In genomic region chr12:44342371-44342770, GRCh38 we compare ENCODE assay signal across 24 cellular contexts.
"Had no signal": no experiment of that assay in that cellular context is flagged by ENCODE, and none has a peak within 500 bp of the region (broad histone marks: within the 10 kb centered on the region; RNA-seq: fewer than 3 reads in every experiment).

No MANE protein-coding gene starts in this region.

- H3K9ac ChIP-seq: parathyroid adenoma had no signal

- H3K27me3 ChIP-seq: right atrium auricular region, right lobe of liver, stomach, testis, thyroid gland, transverse colon, upper lobe of left lung, vagina had no signal

- H3K27ac ChIP-seq: lower lobe of right lung, parathyroid adenoma, psoas muscle, right atrium auricular region, right lobe of liver, testis, thyroid gland, transverse colon, upper lobe of left lung, vagina had no signal

- H3K36me3 ChIP-seq: lower lobe of right lung, right atrium auricular region, right lobe of liver, stomach, thyroid gland, transverse colon, upper lobe of left lung, vagina had no signal

- DNase-seq: hypothalamus; immature natural killer cell; lower lobe of right lung; mammary epithelial cell; mesenchymal stem cell; naive thymus-derived CD8-positive, alpha-beta T cell; nucleus accumbens; psoas muscle; right lobe of liver; stimulated activated CD4-positive, alpha-beta T cell treated with anti-CD3 and anti-CD28 coated beads, Interleukin-12 subunit alpha, Interleukin-12 subunit beta, amount 100 ng/mL, for 4 hours; stimulated activated CD4-positive, alpha-beta T cell treated with anti-CD3 and anti-CD28 coated beads, Interleukin-15, amount 100 ng/mL, for 24 hours; stimulated activated CD4-positive, alpha-beta T cell treated with anti-CD3 and anti-CD28 coated beads, Interleukin-2, amount 100 ng/mL, for 24 hours; stimulated activated CD4-positive, alpha-beta T cell treated with anti-CD3 and anti-CD28 coated beads, Interleukin-4, amount 100 ng/mL, for 1 hour; stimulated activated naive B cell treated with anti-CD40 and anti-IgM and Interleukin-4, amounts not matched to agents 10 μg/mL and 1 μg/mL and 100 μg/mL, for 72 hours; stimulated activated naive CD8-positive, alpha-beta T cell treated with anti-CD3 and anti-CD28 coated beads, Interleukin-15, Interleukin-2, amounts not matched to agents 100 U/mL and 50 U/mL, for 24 hours; stomach; testis; thyroid gland; transverse colon; upper lobe of left lung had no signal

- H3K4me1 ChIP-seq: lower lobe of right lung, parathyroid adenoma, psoas muscle, right atrium auricular region, transverse colon, vagina had no signal

- H3K79me2 ChIP-seq: parathyroid adenoma had no signal

- FAIRE-seq: islet of Langerhans had no signal

- H3K9me3 ChIP-seq: lower lobe of right lung, psoas muscle, right atrium auricular region, right lobe of liver, stomach, testis, thyroid gland, transverse colon, upper lobe of left lung, vagina had no signal

- H3K4me3 ChIP-seq: lower lobe of right lung, psoas muscle, right atrium auricular region, right lobe of liver, stomach, testis, thyroid gland, transverse colon, upper lobe of left lung, vagina had no signal

- H2AFZ ChIP-seq: parathyroid adenoma had no signal

- ATAC-seq: lower lobe of right lung; naive thymus-derived CD8-positive, alpha-beta T cell; psoas muscle; right lobe of liver; stimulated activated naive B cell treated with anti-CD40 and anti-IgM and Interleukin-4, amounts not matched to agents 10 μg/mL and 1 μg/mL and 100 μg/mL, for 72 hours; stimulated activated naive CD8-positive, alpha-beta T cell treated with anti-CD3 and anti-CD28 coated beads, Interleukin-15, Interleukin-2, amounts not matched to agents 100 U/mL and 50 U/mL, for 24 hours had no signal
